In the genomic region with DNA sequence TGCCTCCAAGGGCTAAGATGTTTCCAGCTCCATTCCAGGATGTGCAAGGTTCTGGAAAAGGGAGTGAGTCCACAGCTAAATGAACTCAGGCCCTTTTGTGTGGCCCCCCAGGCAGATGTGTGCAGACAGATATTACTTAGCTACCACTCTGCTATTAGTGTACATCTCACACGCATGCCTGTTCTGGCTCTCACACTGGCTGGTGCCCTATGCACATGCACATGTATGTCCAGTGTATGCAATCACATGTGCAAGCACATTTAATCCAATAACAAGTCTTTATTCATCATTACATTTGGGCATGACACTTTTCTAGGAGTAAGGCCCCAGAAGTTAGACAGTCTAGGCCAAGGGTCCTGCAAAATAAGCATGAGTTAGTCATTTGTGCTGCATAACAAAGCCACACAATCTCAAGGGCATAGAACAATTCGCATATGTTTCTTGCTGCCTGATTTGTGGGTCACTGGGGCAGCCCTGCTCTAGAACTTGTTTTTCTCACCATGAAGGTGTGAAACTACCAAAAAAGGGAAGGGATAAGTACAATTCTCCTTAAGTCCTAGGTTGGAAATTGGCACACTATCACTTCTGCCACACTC, we compare ENCODE assay signal across 8 cellular contexts. TPM values are rescaled to one million over a fixed set of nuclear protein-coding genes. Genes with fewer than 3 reads are reported as not detected.
DNase-seq lines count a peak whose midpoint lies in the region; ATAC-seq and TF ChIP-seq lines count a peak whose summit lies in the region.
"Not testable (repeated sequence)": the region's sequence is repeated elsewhere in the genome, so short reads cannot be mapped to it uniquely, and the experiment has no call there.

No MANE protein-coding gene starts in this region.

- H3K79me2 ChIP-seq in H9 (ENCODE audit: insufficient read depth, low read length) = not testable (repeated sequence)

- not testable (repeated sequence) for H3K23me2 ChIP-seq in H9 (ENCODE audit: insufficient read length, low read depth, low read length, poor library complexity, severe bottlenecking)

- not testable (repeated sequence) for H3K4me3 Mint-ChIP-seq in H9; stimulated activated effector memory CD8-positive, alpha-beta T cell treated with anti-CD3 and anti-CD28 coated beads, Interleukin-12 subunit alpha, Interleukin-12 subunit beta, amount 100 ng/mL, for 72 hours

- not testable (repeated sequence) for H3K27me3 Mint-ChIP-seq in H9 (ENCODE audit: low read depth)

- no CpG with 5 or more reads among the region's 2 CpGs for whole genome bisulfite sequencing in H9 (ENCODE audit: extremely low coverage, insufficient read length, low lambda C conversion rate)
- WGBS in aorta, 2 donors = 93 to 94% methylated on average over 2 of the region's 2 CpGs

- not testable (repeated sequence) for H3K9me3 ChIP-seq in H9 (ENCODE audit: control insufficient read depth, low read depth, low read length); aorta (ENCODE audit: control insufficient read depth, low read length)

- not testable (repeated sequence) for H4K5ac ChIP-seq in H9 (ENCODE audit: insufficient read length, low read depth, low read length)

- not testable (repeated sequence) for H2AFZ ChIP-seq in H9 (ENCODE audit: low read length)

- H3K27me3 ChIP-seq in H9 (ENCODE audit: insufficient read depth, low read length); aorta (ENCODE audit: control insufficient read depth in 1 of 2, insufficient read depth in 2 of 2, low read length in 1 of 2): not testable (repeated sequence)

- H3K4me1 Mint-ChIP-seq in H9; stimulated activated effector memory CD8-positive, alpha-beta T cell treated with anti-CD3 and anti-CD28 coated beads, Interleukin-12 subunit alpha, Interleukin-12 subunit beta, amount 100 ng/mL, for 72 hours: not testable (repeated sequence)

- not testable (repeated sequence) for H3K23ac ChIP-seq in H9 (ENCODE audit: insufficient read length, low read depth, low read length)

- intact Hi-C loops in cardiac septum (cut with DNase I); aorta (cut with DNase I): not testable (repeated sequence)

- H3K27ac Mint-ChIP-seq in H9; stimulated activated effector memory CD8-positive, alpha-beta T cell treated with anti-CD3 and anti-CD28 coated beads, Interleukin-12 subunit alpha, Interleukin-12 subunit beta, amount 100 ng/mL, for 72 hours: not testable (repeated sequence)

- H3K36me3 ChIP-seq in aorta (ENCODE audit: control insufficient read depth in 1 of 2, insufficient read depth in 2 of 2, low read length in 1 of 2) = not testable (repeated sequence)

- not testable (repeated sequence) for H3K4me3 ChIP-seq in aorta (ENCODE audit: low read length in 2 of 2)

- not testable (repeated sequence) for H2BK20ac ChIP-seq in H9 (ENCODE audit: low read depth, low read length, poor library complexity, severe bottlenecking)

- not testable (repeated sequence) for H2BK5ac ChIP-seq in H9 (ENCODE audit: insufficient read length, low read length)

- not testable (repeated sequence) for H4K91ac ChIP-seq in H9 (ENCODE audit: insufficient read length, low read depth, low read length)

- H3K4me1 ChIP-seq in H9 (ENCODE audit: insufficient read depth, low read length); aorta (ENCODE audit: control insufficient read depth in 1 of 2, insufficient read depth in 2 of 2, low read length in 2 of 2): not testable (repeated sequence)

- H3K27ac ChIP-seq in H9 (ENCODE audit: insufficient read length, low read depth, low read length); aorta (ENCODE audit: low read depth in 1 of 2, low read length in 2 of 2): not testable (repeated sequence)

- not testable (repeated sequence) for H3K4me2 ChIP-seq in H9 (ENCODE audit: insufficient read depth, insufficient read length, low read length)

- not testable (repeated sequence) for H3T11ph ChIP-seq in H9 (ENCODE audit: low read length)

- H2BK12ac ChIP-seq in H9 (ENCODE audit: insufficient read length, low read depth, low read length) = not testable (repeated sequence)

- H3K79me1 ChIP-seq in H9 (ENCODE audit: insufficient read depth, low read depth, low read length, poor library complexity, severe bottlenecking) = not testable (repeated sequence)

- H3K14ac ChIP-seq in H9 (ENCODE audit: insufficient read depth, low read length) = not testable (repeated sequence)

- H4K8ac ChIP-seq in H9 (replicated peaks; ENCODE audit: insufficient read length, low read depth, low read length) = not testable (repeated sequence)

- not testable (repeated sequence) for H2AK5ac ChIP-seq in H9 (ENCODE audit: insufficient read length, low read length)

- not testable (repeated sequence) for H3K4ac ChIP-seq in H9 (ENCODE audit: low read depth, low read length)

- ATAC-seq in esophagus mucosa = peak; percentile 35
- ATAC-seq in stimulated activated effector memory CD8-positive, alpha-beta T cell treated with anti-CD3 and anti-CD28 coated beads, Interleukin-12 subunit alpha, Interleukin-12 subunit beta, amount 100 ng/mL, for 72 hours = peak; percentile 48
- peak; percentile 22 for ATAC-seq in aorta (ENCODE audit: low FRiP score)

- H2BK120ac ChIP-seq in H9 (ENCODE audit: low read depth, low read length, poor library complexity, severe bottlenecking) = not testable (repeated sequence)

- not testable (repeated sequence) for H4K20me1 ChIP-seq in H9 (ENCODE audit: control insufficient read depth, insufficient read depth, insufficient read length)

- H3K9me3 Mint-ChIP-seq in H9; stimulated activated effector memory CD8-positive, alpha-beta T cell treated with anti-CD3 and anti-CD28 coated beads, Interleukin-12 subunit alpha, Interleukin-12 subunit beta, amount 100 ng/mL, for 72 hours: not testable (repeated sequence)

- H2BK15ac ChIP-seq in H9 (ENCODE audit: low read depth, low read length) = not testable (repeated sequence)

- not testable (repeated sequence) for H3K9ac ChIP-seq in H9 (ENCODE audit: extremely low read depth, insufficient read length, low read length)

- not testable (repeated sequence) for TF ChIP-seq CTCF in H9 (conservative IDR thresholded peaks at IDR 0.05)

- not testable (repeated sequence) for H3K18ac ChIP-seq in H9 (ENCODE audit: insufficient read length, low read depth, low read length)

- H3K56ac ChIP-seq in H9 (ENCODE audit: insufficient read length, low read depth, low read length) = not testable (repeated sequence)

- H3K36me3 Mint-ChIP-seq in H9 (ENCODE audit: insufficient read depth in 1 of 3, low read depth in 3 of 3); stimulated activated effector memory CD8-positive, alpha-beta T cell treated with anti-CD3 and anti-CD28 coated beads, Interleukin-12 subunit alpha, Interleukin-12 subunit beta, amount 100 ng/mL, for 72 hours: not testable (repeated sequence)

- DNase-seq in CD1c-positive myeloid dendritic cell (ENCODE audit: extremely low spot score) = peak; percentile 0
- DNase-seq in H9 = peak; percentile 20
- DNase-seq in activated effector memory CD4-positive, alpha-beta T cell treated with anti-CD3 and anti-CD28 coated beads, Interleukin-2, amount 50 U/mL, for 16 hours = peak; percentile 27
- peak; percentile 53 for DNase-seq in cardiac septum (ENCODE audit: low spot score)
- peak; percentile 74 for DNase-seq in mesenteric fat pad (ENCODE audit: low spot score)
- DNase-seq in stimulated activated effector memory CD8-positive, alpha-beta T cell treated with anti-CD3 and anti-CD28 coated beads, Interleukin-12 subunit alpha, Interleukin-12 subunit beta, amount 100 ng/mL, for 72 hours (ENCODE audit: low spot score in 2 of 2) = not testable (repeated sequence)
- peak in 1 of 2 donors; percentile 16 for DNase-seq in aorta

RNA-seq across cellular contexts. Expression of a gene that starts 36.6 kb away (rescaled TPM):
- total RNA-seq in H9 (2021) = 193 and 231 TPM in 2 replicates
- 119 TPM for total RNA-seq in esophagus mucosa
- 62.5 TPM for total RNA-seq in cardiac septum
- total RNA-seq in mesenteric fat pad = 361 TPM
- 100 to 1,000 TPM; 352 to 441 TPM for total RNA-seq in aorta
- 10 to 100 TPM; 11.5 to 94.3 TPM for polyA plus RNA-seq in aorta
